Comparison of ENCODE assay signal across 16 cellular contexts in genomic region chr10:76429642-76430041, GRCh38.
DNase-seq lines count a peak whose midpoint lies in the region; ATAC-seq and TF ChIP-seq lines count a peak whose summit lies in the region.
"Had no signal": no experiment of that assay in that cellular context is flagged by ENCODE, and none has a peak within 500 bp of the region (broad histone marks: within the 10 kb centered on the region; RNA-seq: fewer than 3 reads in every experiment).

No MANE protein-coding gene starts in this region.

- intact Hi-C loops in esophagus muscularis mucosa (cut with DNase I), result no loop called here
- intact Hi-C loops in testis (cut with DNase I; ENCODE audit: low total_unique reads), result no loop called here

- H3K4me3 ChIP-seq in esophagus muscularis mucosa (peak overlapping the region; percentile 24 to 40 (median 26)), muscle layer of duodenum (ENCODE audit: low read depth in 1 of 2, low read length in 2 of 2) (peak overlapping the region in 1 of 2 donors; percentile 10), testis (no peak overlapping the region)

- peak; percentile 10 for DNase-seq in NOMO-1 treated with DMSO at 0.1 percent for 48 hours (lab: John Stamatoyannopoulos, UW; ENCODE audit: unreplicated experiment)
- DNase-seq in esophagus muscularis mucosa (ENCODE audit: extremely low spot score), result no peak
- DNase-seq in testis, result no peak
- no peak for DNase-seq in globus pallidus (ENCODE audit: low spot score)
- DNase-seq: activated CD4-positive, alpha-beta T cell treated with anti-CD3 and anti-CD28 coated beads, Interleukin-2, amount 50 U/mL, for 48 hours; activated gamma-delta T cell treated with Interleukin-2 at 50 U/mL for 16 hours; CD4-positive, alpha-beta T cell; KBM-7; left colon; NCI-H2029 treated with DMSO at 0.1 percent for 48 hours; stimulated activated CD4-positive, alpha-beta T cell treated with anti-CD3 and anti-CD28 coated beads, Interleukin-2, amount 100 ng/mL, for 48 hours; stimulated activated naive CD4-positive, alpha-beta T cell treated with Interleukin-2 at 50 U/mL for 16 hours had no signal

- ATAC-seq in HG03342 (IDR thresholded peaks at IDR 0.05; ENCODE audit: unreplicated experiment) (no peak), HG03139 (IDR thresholded peaks at IDR 0.05; ENCODE audit: unreplicated experiment) (no peak), GM18519 (IDR thresholded peaks at IDR 0.05; ENCODE audit: low FRiP score, unreplicated experiment) (no peak)
- ATAC-seq: left colon had no signal

- H3K27ac ChIP-seq in esophagus muscularis mucosa (replicated peaks in 1 of 4) (peak overlapping the region; percentile 69 to 81 (median 74)), muscle layer of duodenum (ENCODE audit: low read length) (peak overlapping the region; percentile 59), testis (peak overlapping the region; percentile 50 to 61)

- H3K27me3 ChIP-seq in esophagus muscularis mucosa, result no peaks in the 10 kb centered on the region
- no peaks in the 10 kb centered on the region for H3K27me3 ChIP-seq in muscle layer of duodenum (ENCODE audit: low read depth, low read length)
- H3K27me3 ChIP-seq in testis, result no peaks in the 10 kb centered on the region

- WGBS in esophagus muscularis mucosa, result 27% methylated on average over 5 of the region's 5 CpGs
- 53 to 55% methylated on average over 5 of the region's 5 CpGs for WGBS in testis, 2 donors

- H3K4me1 ChIP-seq in esophagus muscularis mucosa (peaks cover 46 to 57% (median 51%) of the 10 kb centered on the region in 4 donors), muscle layer of duodenum (ENCODE audit: control insufficient read depth in 1 of 2, insufficient read depth in 2 of 2, low read length in 2 of 2) (peaks cover 0 to 36% of the 10 kb centered on the region in 2 donors), testis (peaks cover 17% of the 10 kb centered on the region)

- H3K36me3 ChIP-seq in esophagus muscularis mucosa (no peaks in the 10 kb centered on the region), muscle layer of duodenum (ENCODE audit: control insufficient read depth in 1 of 2, insufficient read depth in 2 of 2, low read length in 2 of 2) (no peaks in the 10 kb centered on the region), testis (ENCODE audit: low read depth, missing control alignments) (no peaks in the 10 kb centered on the region)

- H3K9me3 ChIP-seq in esophagus muscularis mucosa (no peaks in the 10 kb centered on the region), muscle layer of duodenum (ENCODE audit: control insufficient read depth in 1 of 2, low read length in 2 of 2) (no peaks in the 10 kb centered on the region), testis (no peaks in the 10 kb centered on the region)

- no peak for TF ChIP-seq EP300 in esophagus muscularis mucosa (IDR thresholded peaks at IDR 0.05)

- TF ChIP-seq CTCF in esophagus muscularis mucosa (IDR thresholded peaks at IDR 0.05) (no peak), testis (IDR thresholded peaks at IDR 0.05) (no peak)

- TF ChIP-seq POLR2A in esophagus muscularis mucosa (IDR thresholded peaks at IDR 0.05; ENCODE audit: low read depth) (no peak), testis (IDR thresholded peaks at IDR 0.05) (no peak)

Comparison
In these comparisons a context has a peak if more than half of its experiments do, and no peak if none do; other contexts are left out.
1. H3K4me3 ChIP-seq: peak in esophagus muscularis mucosa (4 of 4); none in testis (0 of 2).
2. Peak in every context shown above with its lines, with median percentiles within 50 percentile points of each other: H3K27ac ChIP-seq.